Comparison of ENCODE assay signal across 8 cellular contexts in genomic region chr16:67248401-67249177, GRCh38. TPM values are rescaled to one million over a fixed set of nuclear protein-coding genes. Genes with fewer than 3 reads are reported as not detected.
DNase-seq lines count a peak whose midpoint lies in the region; ATAC-seq, FAIRE-seq and TF ChIP-seq lines count a peak whose summit lies in the region.

A gene with protein sequence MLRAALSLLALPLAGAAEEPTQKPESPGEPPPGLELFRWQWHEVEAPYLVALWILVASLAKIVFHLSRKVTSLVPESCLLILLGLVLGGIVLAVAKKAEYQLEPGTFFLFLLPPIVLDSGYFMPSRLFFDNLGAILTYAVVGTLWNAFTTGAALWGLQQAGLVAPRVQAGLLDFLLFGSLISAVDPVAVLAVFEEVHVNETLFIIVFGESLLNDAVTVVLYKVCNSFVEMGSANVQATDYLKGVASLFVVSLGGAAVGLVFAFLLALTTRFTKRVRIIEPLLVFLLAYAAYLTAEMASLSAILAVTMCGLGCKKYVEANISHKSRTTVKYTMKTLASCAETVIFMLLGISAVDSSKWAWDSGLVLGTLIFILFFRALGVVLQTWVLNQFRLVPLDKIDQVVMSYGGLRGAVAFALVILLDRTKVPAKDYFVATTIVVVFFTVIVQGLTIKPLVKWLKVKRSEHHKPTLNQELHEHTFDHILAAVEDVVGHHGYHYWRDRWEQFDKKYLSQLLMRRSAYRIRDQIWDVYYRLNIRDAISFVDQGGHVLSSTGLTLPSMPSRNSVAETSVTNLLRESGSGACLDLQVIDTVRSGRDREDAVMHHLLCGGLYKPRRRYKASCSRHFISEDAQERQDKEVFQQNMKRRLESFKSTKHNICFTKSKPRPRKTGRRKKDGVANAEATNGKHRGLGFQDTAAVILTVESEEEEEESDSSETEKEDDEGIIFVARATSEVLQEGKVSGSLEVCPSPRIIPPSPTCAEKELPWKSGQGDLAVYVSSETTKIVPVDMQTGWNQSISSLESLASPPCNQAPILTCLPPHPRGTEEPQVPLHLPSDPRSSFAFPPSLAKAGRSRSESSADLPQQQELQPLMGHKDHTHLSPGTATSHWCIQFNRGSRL (plus strand): TSS chr16:67248979. CDS start chr16:67249015, 36 bp downstream.

- H3K4me1 Mint-ChIP-seq in T-cell: peaks cover 40 to 45% (median 41%) of the 10 kb centered on the region in 3 donors
- H3K4me1 Mint-ChIP-seq in natural killer cell: peaks cover 26 to 50% of the 10 kb centered on the region in 2 donors

- H3K36me3 Mint-ChIP-seq in T-cell (no peaks in the 10 kb centered on the region), natural killer cell (no peaks in the 10 kb centered on the region)

- peak within 1 kb of the TSS; percentile 58 for H3K9ac ChIP-seq in endothelial cell of umbilical vein (replicated peaks; ENCODE audit: extremely low read depth, insufficient read depth, low read length)

- intact Hi-C loops in endothelial cell of umbilical vein (cut with micrococcal nuclease) (no loop called here), natural killer cell (cut with micrococcal nuclease) (no loop called here)

- H4K20me1 ChIP-seq in endothelial cell of umbilical vein (replicated peaks; ENCODE audit: control insufficient read depth, extremely low read depth, insufficient read depth, low read length): no peaks in the 10 kb centered on the region

- TF ChIP-seq CTCF in 22Rv1 (IDR thresholded peaks at IDR 0.05): peak; percentile 59
- peak; percentile 18 for TF ChIP-seq CTCF in GM10248 (IDR thresholded peaks at IDR 0.05; ENCODE audit: control extremely low read depth, extremely low read depth, low read depth, missing control alignments)
- TF ChIP-seq CTCF in endothelial cell of umbilical vein (IDR thresholded peaks at IDR 0.05; ENCODE audit: extremely low read depth in 1 of 2, insufficient read depth in 1 of 2, low read depth in 1 of 2, low read length in 2 of 2): peak; percentile 4 to 14
- no peak for TF ChIP-seq CTCF in natural killer cell (IDR thresholded peaks at IDR 0.05)

- peak within 1 kb of the TSS; percentile 46 to 60 (median 55) for H3K4me3 ChIP-seq in endothelial cell of umbilical vein (replicated peaks in 1 of 3; ENCODE audit: insufficient read depth in 1 of 3, low read depth in 1 of 3, low read length in 3 of 3)

- peaks cover 18% of the 10 kb centered on the region for H3K79me2 ChIP-seq in endothelial cell of umbilical vein (ENCODE audit: control insufficient read depth, insufficient read depth, low read length)

- H3K36me3 ChIP-seq in endothelial cell of umbilical vein (ENCODE audit: control insufficient read depth in 2 of 2, extremely low read depth in 1 of 2, insufficient read depth in 2 of 2, low read length in 2 of 2): no peaks in the 10 kb centered on the region

- no TSS peak for BruUV-seq in endothelial cell of umbilical vein (replicated peaks; lab: Mats Ljungman, UMichigan)

- peak within 1 kb of the TSS; percentile 73 for H3K4me2 ChIP-seq in endothelial cell of umbilical vein (ENCODE audit: insufficient read depth, low read length)

- DNase-seq in GM10248 (ENCODE audit: extremely low spot score) (peak; percentile 62), T-cell (peak in 4 of 34 experiments; percentile 9 to 23 (median 14)), endothelial cell of umbilical vein (ENCODE audit: low read depth, low spot score) (peak; percentile 38), natural killer cell (peak; percentile 37), SKM-1 (lab: John Stamatoyannopoulos, UW; ENCODE audit: unreplicated experiment) (no peak), NCI-H2196 (lab: John Stamatoyannopoulos, UW; ENCODE audit: unreplicated experiment) (no peak)

- no peak for TF ChIP-seq POLR2A in endothelial cell of umbilical vein (IDR thresholded peaks at IDR 0.05; ENCODE audit: low read depth, low read length)

- H3K27ac Mint-ChIP-seq in T-cell: peak within 1 kb of the TSS; percentile 81
- H3K27ac Mint-ChIP-seq in natural killer cell: peak within 1 kb of the TSS; percentile 92 to 98

- POLR2A ChIA-PET in GM10248 (lab: Yijun Ruan, JAX): interaction anchor here (0.6 kb wide), 1 partner anchor 207 kb away, joined by 5 read pairs; no protein-coding TSS in a partner anchor
- POLR2A ChIA-PET in T-cell (lab: Charles Lee): no interaction called here
- POLR2A ChIA-PET in endothelial cell of umbilical vein (lab: Charles Lee): interaction anchor here (0.8 to 2.7 kb wide), 4 partner anchors 19 to 51 kb away, joined by 5 to 10 read pairs (median 8); partner anchors contain the start of gene TMEM208

- peaks cover 0 to 3% of the 10 kb centered on the region in 2 experiments for H3K27me3 ChIP-seq in endothelial cell of umbilical vein (ENCODE audit: control insufficient read depth in 2 of 2, insufficient read depth in 2 of 2, low read length in 2 of 2)

- H3K27ac ChIP-seq in 22Rv1: no peak within 1 kb of the TSS
- peak within 1 kb of the TSS; percentile 14 for H3K27ac ChIP-seq in endothelial cell of umbilical vein (ENCODE audit: insufficient read depth, low read depth, low read length)

- FAIRE-seq in endothelial cell of umbilical vein (lab: Jason Lieb, UNC): no peak

- no peaks in the 10 kb centered on the region for H3K9me1 ChIP-seq in endothelial cell of umbilical vein (replicated peaks; ENCODE audit: control insufficient read depth, extremely low read depth, insufficient read depth, low read length)

- H3K9me3 Mint-ChIP-seq in T-cell (no peaks in the 10 kb centered on the region), natural killer cell (no peaks in the 10 kb centered on the region)

- H3K4me3 Mint-ChIP-seq in T-cell (peak within 1 kb of the TSS; percentile 83 to 93 (median 88)), natural killer cell (peak within 1 kb of the TSS; percentile 96)

- ATAC-seq in T-cell (replicated peaks in 1 of 4) (no peak), natural killer cell (no peak), HG02610 (IDR thresholded peaks at IDR 0.05; ENCODE audit: unreplicated experiment) (no peak)

- CTCF ChIA-PET in GM10248 (lab: Yijun Ruan, JAX) (interaction anchor here (1.0 to 3.4 kb wide), 6 partner anchors 10 to 273 kb away, joined by 3 to 22 read pairs (median 4); partner anchors contain the start of gene TMEM208), T-cell (lab: Charles Lee) (interaction anchor here in 1 of 2 donors (2.5 kb wide), 1 partner anchor 22 kb away, joined by 12 read pairs; the partner anchor contains the start of gene TMEM208), endothelial cell of umbilical vein (lab: Charles Lee) (interaction anchor here (0.7 to 3.2 kb wide), 10 partner anchors 10 to 151 kb away, joined by 3 to 18 read pairs (median 7); no protein-coding TSS in a partner anchor)

- H3K9me3 ChIP-seq in endothelial cell of umbilical vein (replicated peaks; ENCODE audit: control insufficient read depth, insufficient read depth, low read length): no peaks in the 10 kb centered on the region

- H3K27me3 Mint-ChIP-seq in T-cell: peaks cover 0 to 9% of the 10 kb centered on the region in 2 donors
- peaks cover 18 to 35% of the 10 kb centered on the region in 2 donors for H3K27me3 Mint-ChIP-seq in natural killer cell (ENCODE audit: low read depth in 2 of 2)

- peak within 1 kb of the TSS; percentile 84 for H2AFZ ChIP-seq in endothelial cell of umbilical vein (ENCODE audit: low read depth, low read length)

- dilution Hi-C loops in endothelial cell of umbilical vein (cut with MboI; ENCODE audit: extremely low pct_ligation_motif_present, low sequenced_read_pairs): no loop called here

- peaks cover 37% of the 10 kb centered on the region for H3K4me1 ChIP-seq in endothelial cell of umbilical vein (ENCODE audit: control insufficient read depth, extremely low read depth, insufficient read depth, low read length)

TF ChIP-seq in endothelial cell of umbilical vein, 7 proteins besides CTCF, POLR2A, EP300 and RAD21:
- no peak for TF ChIP-seq POLR2AphosphoS5 (IDR thresholded peaks at IDR 0.05; ENCODE audit: insufficient read depth, low read depth, low read length)
- TF ChIP-seq, protein P1, sequence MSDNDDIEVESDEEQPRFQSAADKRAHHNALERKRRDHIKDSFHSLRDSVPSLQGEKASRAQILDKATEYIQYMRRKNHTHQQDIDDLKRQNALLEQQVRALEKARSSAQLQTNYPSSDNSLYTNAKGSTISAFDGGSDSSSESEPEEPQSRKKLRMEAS (IDR thresholded peaks at IDR 0.05; ENCODE audit: insufficient read depth, insufficient read length): peak; percentile 23

RNA-seq across cellular contexts. Expression of the gene that starts here (rescaled TPM):
- 1 to 10 TPM; 1.4 to 2.3 (median 2.2) TPM for total RNA-seq in T-cell
- total RNA-seq in endothelial cell of umbilical vein: 2.8 and 4.2 TPM in 2 replicates
- 2.7 and 3.2 TPM in 2 replicates for polyA plus RNA-seq in endothelial cell of umbilical vein
- 1.4 and 1.5 TPM in 2 replicates for polyA plus RNA-seq in endothelial cell of umbilical vein (2011; cell fraction: cytosol; rRNA removed)
- polyA plus RNA-seq in endothelial cell of umbilical vein (2011; cell fraction: nucleus; rRNA removed): 17.7 and 19.4 TPM in 2 replicates
- polyA plus RNA-seq in endothelial cell of umbilical vein (2012): 3.0 and 3.9 TPM in 2 replicates
- polyA minus RNA-seq in endothelial cell of umbilical vein: 2.2 and 2.7 TPM in 2 replicates
- polyA minus RNA-seq in endothelial cell of umbilical vein (2011; cell fraction: cytosol; rRNA and poly(A)+ RNA removed): 0.51 TPM
- 2.5 and 3.0 TPM in 2 replicates for polyA minus RNA-seq in endothelial cell of umbilical vein (2011; cell fraction: nucleus; rRNA and poly(A)+ RNA removed)
- total RNA-seq in natural killer cell: 1 to 10 TPM; 1.2 to 2.6 (median 1.6) TPM

Comparison
In these comparisons a context has a peak if more than half of its experiments do, and no peak if none do; other contexts are left out.
1. DNase-seq: peak in GM10248 (single experiment), endothelial cell of umbilical vein (single experiment) and natural killer cell (single experiment); none in SKM-1 (single experiment) and NCI-H2196 (single experiment).
2. POLR2A ChIA-PET loops: an anchor here in GM10248 (0.6 kb wide) and endothelial cell of umbilical vein (0.8 to 2.7 kb wide); none called in T-cell.